ENCODE assay signal across 2 cellular contexts in the genomic region with DNA sequence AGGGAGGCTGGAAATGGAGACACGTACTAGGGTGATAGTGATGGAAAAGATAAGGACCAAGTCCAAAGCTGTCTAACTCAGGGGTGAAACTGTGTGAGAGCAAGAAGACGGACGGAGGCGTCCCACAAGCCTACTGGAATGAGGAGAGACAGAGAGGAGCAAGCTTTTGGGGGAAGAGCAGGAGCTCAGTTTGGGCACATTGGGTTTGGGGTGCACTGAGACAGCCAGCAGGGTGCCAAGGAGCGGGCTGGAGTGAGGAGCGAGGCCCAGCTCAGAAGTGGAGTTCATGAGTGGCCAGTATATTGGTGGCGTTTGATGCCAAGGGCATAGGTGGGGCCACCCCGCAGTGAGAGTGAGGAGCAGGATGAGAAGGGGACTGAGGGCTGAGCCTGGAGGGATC.
TF ChIP-seq lines count a peak whose summit lies in the region.

No MANE protein-coding gene starts in this region.

TF ChIP-seq in GM23338, 12 proteins besides CTCF, POLR2A, EP300 and RAD21 (continues in another document):
- TF ChIP-seq, protein P1, sequence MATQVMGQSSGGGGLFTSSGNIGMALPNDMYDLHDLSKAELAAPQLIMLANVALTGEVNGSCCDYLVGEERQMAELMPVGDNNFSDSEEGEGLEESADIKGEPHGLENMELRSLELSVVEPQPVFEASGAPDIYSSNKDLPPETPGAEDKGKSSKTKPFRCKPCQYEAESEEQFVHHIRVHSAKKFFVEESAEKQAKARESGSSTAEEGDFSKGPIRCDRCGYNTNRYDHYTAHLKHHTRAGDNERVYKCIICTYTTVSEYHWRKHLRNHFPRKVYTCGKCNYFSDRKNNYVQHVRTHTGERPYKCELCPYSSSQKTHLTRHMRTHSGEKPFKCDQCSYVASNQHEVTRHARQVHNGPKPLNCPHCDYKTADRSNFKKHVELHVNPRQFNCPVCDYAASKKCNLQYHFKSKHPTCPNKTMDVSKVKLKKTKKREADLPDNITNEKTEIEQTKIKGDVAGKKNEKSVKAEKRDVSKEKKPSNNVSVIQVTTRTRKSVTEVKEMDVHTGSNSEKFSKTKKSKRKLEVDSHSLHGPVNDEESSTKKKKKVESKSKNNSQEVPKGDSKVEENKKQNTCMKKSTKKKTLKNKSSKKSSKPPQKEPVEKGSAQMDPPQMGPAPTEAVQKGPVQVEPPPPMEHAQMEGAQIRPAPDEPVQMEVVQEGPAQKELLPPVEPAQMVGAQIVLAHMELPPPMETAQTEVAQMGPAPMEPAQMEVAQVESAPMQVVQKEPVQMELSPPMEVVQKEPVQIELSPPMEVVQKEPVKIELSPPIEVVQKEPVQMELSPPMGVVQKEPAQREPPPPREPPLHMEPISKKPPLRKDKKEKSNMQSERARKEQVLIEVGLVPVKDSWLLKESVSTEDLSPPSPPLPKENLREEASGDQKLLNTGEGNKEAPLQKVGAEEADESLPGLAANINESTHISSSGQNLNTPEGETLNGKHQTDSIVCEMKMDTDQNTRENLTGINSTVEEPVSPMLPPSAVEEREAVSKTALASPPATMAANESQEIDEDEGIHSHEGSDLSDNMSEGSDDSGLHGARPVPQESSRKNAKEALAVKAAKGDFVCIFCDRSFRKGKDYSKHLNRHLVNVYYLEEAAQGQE (IDR thresholded peaks at IDR 0.05; ENCODE audit: unreplicated experiment): no peak
- TF ChIP-seq, protein P2, sequence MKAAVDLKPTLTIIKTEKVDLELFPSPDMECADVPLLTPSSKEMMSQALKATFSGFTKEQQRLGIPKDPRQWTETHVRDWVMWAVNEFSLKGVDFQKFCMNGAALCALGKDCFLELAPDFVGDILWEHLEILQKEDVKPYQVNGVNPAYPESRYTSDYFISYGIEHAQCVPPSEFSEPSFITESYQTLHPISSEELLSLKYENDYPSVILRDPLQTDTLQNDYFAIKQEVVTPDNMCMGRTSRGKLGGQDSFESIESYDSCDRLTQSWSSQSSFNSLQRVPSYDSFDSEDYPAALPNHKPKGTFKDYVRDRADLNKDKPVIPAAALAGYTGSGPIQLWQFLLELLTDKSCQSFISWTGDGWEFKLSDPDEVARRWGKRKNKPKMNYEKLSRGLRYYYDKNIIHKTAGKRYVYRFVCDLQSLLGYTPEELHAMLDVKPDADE (IDR thresholded peaks at IDR 0.05): no peak
- TF ChIP-seq NANOG (IDR thresholded peaks at IDR 0.05; ENCODE audit: borderline replicate concordance) (no peak), JUNB (IDR thresholded peaks at IDR 0.05; ENCODE audit: unreplicated experiment) (no peak), EZH2phosphoT487 (IDR thresholded peaks at IDR 0.05; ENCODE audit: unreplicated experiment) (no peak), STAT1 (IDR thresholded peaks at IDR 0.05; ENCODE audit: unreplicated experiment) (no peak), ZNF114 (CRISPR knock-in tag; IDR thresholded peaks at IDR 0.05) (no peak), ZNF331 (CRISPR knock-in tag; IDR thresholded peaks at IDR 0.05; ENCODE audit: low read depth) (no peak), POLR2AphosphoS5 (IDR thresholded peaks at IDR 0.05; ENCODE audit: low read depth) (no peak)
- TF ChIP-seq, protein P3, sequence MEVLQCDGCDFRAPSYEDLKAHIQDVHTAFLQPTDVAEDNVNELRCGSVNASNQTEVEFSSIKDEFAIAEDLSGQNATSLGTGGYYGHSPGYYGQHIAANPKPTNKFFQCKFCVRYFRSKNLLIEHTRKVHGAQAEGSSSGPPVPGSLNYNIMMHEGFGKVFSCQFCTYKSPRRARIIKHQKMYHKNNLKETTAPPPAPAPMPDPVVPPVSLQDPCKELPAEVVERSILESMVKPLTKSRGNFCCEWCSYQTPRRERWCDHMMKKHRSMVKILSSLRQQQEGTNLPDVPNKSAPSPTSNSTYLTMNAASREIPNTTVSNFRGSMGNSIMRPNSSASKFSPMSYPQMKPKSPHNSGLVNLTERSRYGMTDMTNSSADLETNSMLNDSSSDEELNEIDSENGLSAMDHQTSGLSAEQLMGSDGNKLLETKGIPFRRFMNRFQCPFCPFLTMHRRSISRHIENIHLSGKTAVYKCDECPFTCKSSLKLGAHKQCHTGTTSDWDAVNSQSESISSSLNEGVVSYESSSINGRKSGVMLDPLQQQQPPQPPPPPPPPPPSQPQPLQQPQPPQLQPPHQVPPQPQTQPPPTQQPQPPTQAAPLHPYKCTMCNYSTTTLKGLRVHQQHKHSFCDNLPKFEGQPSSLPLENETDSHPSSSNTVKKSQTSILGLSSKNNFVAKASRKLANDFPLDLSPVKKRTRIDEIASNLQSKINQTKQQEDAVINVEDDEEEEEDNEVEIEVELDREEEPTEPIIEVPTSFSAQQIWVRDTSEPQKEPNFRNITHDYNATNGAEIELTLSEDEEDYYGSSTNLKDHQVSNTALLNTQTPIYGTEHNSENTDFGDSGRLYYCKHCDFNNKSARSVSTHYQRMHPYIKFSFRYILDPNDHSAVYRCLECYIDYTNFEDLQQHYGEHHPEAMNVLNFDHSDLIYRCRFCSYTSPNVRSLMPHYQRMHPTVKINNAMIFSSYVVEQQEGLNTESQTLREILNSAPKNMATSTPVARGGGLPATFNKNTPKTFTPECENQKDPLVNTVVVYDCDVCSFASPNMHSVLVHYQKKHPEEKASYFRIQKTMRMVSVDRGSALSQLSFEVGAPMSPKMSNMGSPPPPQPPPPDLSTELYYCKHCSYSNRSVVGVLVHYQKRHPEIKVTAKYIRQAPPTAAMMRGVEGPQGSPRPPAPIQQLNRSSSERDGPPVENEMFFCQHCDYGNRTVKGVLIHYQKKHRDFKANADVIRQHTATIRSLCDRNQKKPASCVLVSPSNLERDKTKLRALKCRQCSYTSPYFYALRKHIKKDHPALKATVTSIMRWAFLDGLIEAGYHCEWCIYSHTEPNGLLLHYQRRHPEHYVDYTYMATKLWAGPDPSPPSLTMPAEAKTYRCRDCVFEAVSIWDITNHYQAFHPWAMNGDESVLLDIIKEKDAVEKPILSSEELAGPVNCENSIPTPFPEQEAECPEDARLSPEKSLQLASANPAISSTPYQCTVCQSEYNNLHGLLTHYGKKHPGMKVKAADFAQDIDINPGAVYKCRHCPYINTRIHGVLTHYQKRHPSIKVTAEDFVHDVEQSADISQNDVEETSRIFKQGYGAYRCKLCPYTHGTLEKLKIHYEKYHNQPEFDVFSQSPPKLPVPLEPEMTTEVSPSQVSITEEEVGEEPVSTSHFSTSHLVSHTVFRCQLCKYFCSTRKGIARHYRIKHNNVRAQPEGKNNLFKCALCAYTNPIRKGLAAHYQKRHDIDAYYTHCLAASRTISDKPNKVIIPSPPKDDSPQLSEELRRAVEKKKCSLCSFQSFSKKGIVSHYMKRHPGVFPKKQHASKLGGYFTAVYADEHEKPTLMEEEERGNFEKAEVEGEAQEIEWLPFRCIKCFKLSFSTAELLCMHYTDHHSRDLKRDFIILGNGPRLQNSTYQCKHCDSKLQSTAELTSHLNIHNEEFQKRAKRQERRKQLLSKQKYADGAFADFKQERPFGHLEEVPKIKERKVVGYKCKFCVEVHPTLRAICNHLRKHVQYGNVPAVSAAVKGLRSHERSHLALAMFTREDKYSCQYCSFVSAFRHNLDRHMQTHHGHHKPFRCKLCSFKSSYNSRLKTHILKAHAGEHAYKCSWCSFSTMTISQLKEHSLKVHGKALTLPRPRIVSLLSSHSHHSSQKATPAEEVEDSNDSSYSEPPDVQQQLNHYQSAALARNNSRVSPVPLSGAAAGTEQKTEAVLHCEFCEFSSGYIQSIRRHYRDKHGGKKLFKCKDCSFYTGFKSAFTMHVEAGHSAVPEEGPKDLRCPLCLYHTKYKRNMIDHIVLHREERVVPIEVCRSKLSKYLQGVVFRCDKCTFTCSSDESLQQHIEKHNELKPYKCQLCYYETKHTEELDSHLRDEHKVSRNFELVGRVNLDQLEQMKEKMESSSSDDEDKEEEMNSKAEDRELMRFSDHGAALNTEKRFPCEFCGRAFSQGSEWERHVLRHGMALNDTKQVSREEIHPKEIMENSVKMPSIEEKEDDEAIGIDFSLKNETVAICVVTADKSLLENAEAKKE (CRISPR knock-in tag; IDR thresholded peaks at IDR 0.05): no peak

TF ChIP-seq in endothelial cell of umbilical vein, 7 proteins besides CTCF, POLR2A, EP300 and RAD21 (continued from another document):
- TF ChIP-seq, protein P4, sequence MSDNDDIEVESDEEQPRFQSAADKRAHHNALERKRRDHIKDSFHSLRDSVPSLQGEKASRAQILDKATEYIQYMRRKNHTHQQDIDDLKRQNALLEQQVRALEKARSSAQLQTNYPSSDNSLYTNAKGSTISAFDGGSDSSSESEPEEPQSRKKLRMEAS (IDR thresholded peaks at IDR 0.05; ENCODE audit: insufficient read depth, insufficient read length): no peak
- TF ChIP-seq JUN (IDR thresholded peaks at IDR 0.05; ENCODE audit: borderline replicate concordance, insufficient read depth, insufficient read length, low read depth): no peak
- no peak for TF ChIP-seq EZH2 (IDR thresholded peaks at IDR 0.05; ENCODE audit: borderline replicate concordance, low read depth, low read length, severe bottlenecking)
- TF ChIP-seq GATA2 (IDR thresholded peaks at IDR 0.05; ENCODE audit: insufficient read depth, insufficient read length, low read depth, low read length): no peak
